ENCODE assay signal across 15 cellular contexts in the genomic region with DNA sequence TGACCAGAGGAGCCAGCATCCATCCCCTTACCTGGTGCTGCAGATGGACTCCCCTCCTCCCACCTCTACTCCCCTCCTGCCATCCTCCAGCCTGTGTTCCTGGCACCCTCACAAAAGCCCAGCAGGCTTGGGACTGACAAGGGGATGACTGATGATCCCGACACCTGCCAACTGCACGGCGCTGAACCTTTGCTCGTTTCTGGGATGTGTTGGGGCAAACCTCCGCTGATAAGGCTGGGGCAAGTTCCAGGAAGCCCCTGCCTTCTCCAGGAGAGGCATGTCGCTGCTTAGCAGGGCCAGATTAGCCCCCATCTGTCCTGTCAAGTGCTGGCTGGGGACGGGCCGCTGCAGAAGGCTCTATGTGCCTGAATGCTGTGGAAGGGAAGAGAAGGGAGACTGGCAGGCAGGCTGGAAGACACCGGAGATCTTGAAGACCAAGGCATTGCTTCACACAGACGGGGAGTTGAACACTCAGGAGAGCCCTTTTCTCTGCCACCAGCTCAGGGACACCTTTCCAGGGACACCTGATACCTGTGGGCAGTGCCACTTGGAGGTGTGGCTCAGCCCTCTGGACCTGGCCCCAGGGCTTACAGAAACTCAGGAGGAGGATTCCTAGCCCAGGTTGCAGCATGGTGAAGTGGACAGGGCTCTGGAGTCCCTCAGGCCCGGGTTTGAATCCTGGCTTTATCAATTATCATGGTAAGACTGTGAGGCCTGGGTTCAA. TPM values are rescaled to one million over a fixed set of nuclear protein-coding genes. Genes with fewer than 3 reads are reported as not detected.
DNase-seq lines count a peak whose midpoint lies in the region; ATAC-seq, FAIRE-seq and TF ChIP-seq lines count a peak whose summit lies in the region.
"Had no signal": no experiment of that assay in that cellular context is flagged by ENCODE, and none has a peak within 500 bp of the region (broad histone marks: within the 10 kb centered on the region; RNA-seq: fewer than 3 reads in every experiment).

No MANE protein-coding gene starts in this region.

- H3K4me1 Mint-ChIP-seq in progenitor cell of endocrine pancreas (ENCODE audit: low read depth) = peaks cover 34% of the 10 kb centered on the region
- no peaks in the 10 kb centered on the region for H3K4me1 Mint-ChIP-seq in activated T-cell treated with anti-CD3 and anti-CD28 coated beads, Interleukin-2, amount 50 U/mL, for 72 hours (ENCODE audit: low read depth)
- H3K4me1 Mint-ChIP-seq: IgD-negative memory B cell had no signal

- H3K36me3 ChIP-seq in bronchial epithelial cell (ENCODE audit: control insufficient read depth, insufficient read depth, low read length) = peaks cover 22% of the 10 kb centered on the region
- H3K36me3 ChIP-seq: suprapubic skin had no signal

- H3K27ac Mint-ChIP-seq in progenitor cell of endocrine pancreas = peak overlapping the region; percentile 77
- H3K27ac Mint-ChIP-seq in activated T-cell treated with anti-CD3 and anti-CD28 coated beads, Interleukin-2, amount 50 U/mL, for 72 hours = no peak overlapping the region
- H3K27ac Mint-ChIP-seq: activated T-helper 1 cell treated with anti-CD3 and anti-CD28 coated beads, Interleukin-12 subunit alpha, Interleukin-12 subunit beta, Interleukin-2, Interleukin-4 antibody, amounts not matched to agents 30 ng/mL and 10 ng/mL and 1 ng/mL, durations not matched to agents 14 hours and 24 hours and 36 hours; IgD-negative memory B cell had no signal

- H3K4me3 ChIP-seq in bronchial epithelial cell (ENCODE audit: low read depth, low read length) = no peak overlapping the region
- H3K4me3 ChIP-seq: suprapubic skin had no signal

- peaks cover 14% of the 10 kb centered on the region for H3K36me3 Mint-ChIP-seq in progenitor cell of endocrine pancreas (ENCODE audit: insufficient read depth)
- no peaks in the 10 kb centered on the region for H3K36me3 Mint-ChIP-seq in activated T-cell treated with anti-CD3 and anti-CD28 coated beads, Interleukin-2, amount 50 U/mL, for 72 hours (ENCODE audit: insufficient read depth in 2 of 2)
- H3K36me3 Mint-ChIP-seq: IgD-negative memory B cell had no signal

- peak; percentile 83 for DNase-seq in NCI-H226
- peak; percentile 87 for DNase-seq in bronchial epithelial cell (ENCODE audit: low read depth)
- no peak for DNase-seq in progenitor cell of endocrine pancreas (ENCODE audit: low spot score, unreplicated experiment)
- no peak for DNase-seq in activated T-cell treated with anti-CD3 and anti-CD28 coated beads, Interleukin-2, amount 50 U/mL, for 72 hours
- no peak for DNase-seq in stimulated activated CD4-positive, alpha-beta T cell treated with anti-CD3 and anti-CD28 coated beads, Interleukin-15, amount 100 ng/mL, for 24 hours
- DNase-seq in SHP77 (lab: John Stamatoyannopoulos, UW) = no peak
- DNase-seq: kidney, occipital lobe had no signal

- H3K4me3 Mint-ChIP-seq in progenitor cell of endocrine pancreas (ENCODE audit: low read depth) = no peak overlapping the region
- no peak overlapping the region for H3K4me3 Mint-ChIP-seq in activated T-cell treated with anti-CD3 and anti-CD28 coated beads, Interleukin-2, amount 50 U/mL, for 72 hours
- H3K4me3 Mint-ChIP-seq: activated T-helper 1 cell treated with anti-CD3 and anti-CD28 coated beads, Interleukin-12 subunit alpha, Interleukin-12 subunit beta, Interleukin-2, Interleukin-4 antibody, amounts not matched to agents 30 ng/mL and 10 ng/mL and 1 ng/mL, durations not matched to agents 14 hours and 24 hours and 36 hours; IgD-negative memory B cell had no signal

- TF ChIP-seq EP300 in Ishikawa (IDR thresholded peaks at IDR 0.05; ENCODE audit: borderline replicate concordance) = no peak

- TF ChIP-seq CTCF in bronchial epithelial cell (IDR thresholded peaks at IDR 0.05; ENCODE audit: insufficient read depth, low read length, severe bottlenecking) (no peak), progenitor cell of endocrine pancreas (IDR thresholded peaks at IDR 0.05; ENCODE audit: unreplicated experiment) (no peak)

- H3K27me3 Mint-ChIP-seq in progenitor cell of endocrine pancreas = no peaks in the 10 kb centered on the region
- no peaks in the 10 kb centered on the region for H3K27me3 Mint-ChIP-seq in activated T-cell treated with anti-CD3 and anti-CD28 coated beads, Interleukin-2, amount 50 U/mL, for 72 hours (ENCODE audit: low read depth)
- H3K27me3 Mint-ChIP-seq: IgD-negative memory B cell had no signal

- TF ChIP-seq RAD21 in Ishikawa (IDR thresholded peaks at IDR 0.05; ENCODE audit: low read depth) = no peak

- ATAC-seq in activated T-cell treated with anti-CD3 and anti-CD28 coated beads, Interleukin-2, amount 50 U/mL, for 72 hours (replicated peaks in 1 of 2) = no peak
- ATAC-seq in GM19467 (IDR thresholded peaks at IDR 0.05; ENCODE audit: unreplicated experiment) = no peak

- no peak for FAIRE-seq in bronchial epithelial cell (lab: Jason Lieb, UNC)
- FAIRE-seq: GM18507, kidney had no signal

- H3K27me3 ChIP-seq in bronchial epithelial cell (ENCODE audit: control insufficient read depth, insufficient read depth, low read length) = no peaks in the 10 kb centered on the region

- no peaks in the 10 kb centered on the region for H3K9me3 Mint-ChIP-seq in progenitor cell of endocrine pancreas (ENCODE audit: low read depth)
- no peaks in the 10 kb centered on the region for H3K9me3 Mint-ChIP-seq in activated T-cell treated with anti-CD3 and anti-CD28 coated beads, Interleukin-2, amount 50 U/mL, for 72 hours
- H3K9me3 Mint-ChIP-seq: activated T-helper 1 cell treated with anti-CD3 and anti-CD28 coated beads, Interleukin-12 subunit alpha, Interleukin-12 subunit beta, Interleukin-2, Interleukin-4 antibody, amounts not matched to agents 30 ng/mL and 10 ng/mL and 1 ng/mL, durations not matched to agents 14 hours and 24 hours and 36 hours; IgD-negative memory B cell had no signal

TF ChIP-seq in Ishikawa, 13 proteins besides CTCF, POLR2A, EP300 and RAD21:
- no peak for TF ChIP-seq ZBTB7A (IDR thresholded peaks at IDR 0.05; ENCODE audit: low read depth)
- TF ChIP-seq, protein P1, sequence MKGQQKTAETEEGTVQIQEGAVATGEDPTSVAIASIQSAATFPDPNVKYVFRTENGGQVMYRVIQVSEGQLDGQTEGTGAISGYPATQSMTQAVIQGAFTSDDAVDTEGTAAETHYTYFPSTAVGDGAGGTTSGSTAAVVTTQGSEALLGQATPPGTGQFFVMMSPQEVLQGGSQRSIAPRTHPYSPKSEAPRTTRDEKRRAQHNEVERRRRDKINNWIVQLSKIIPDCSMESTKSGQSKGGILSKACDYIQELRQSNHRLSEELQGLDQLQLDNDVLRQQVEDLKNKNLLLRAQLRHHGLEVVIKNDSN (IDR thresholded peaks at IDR 0.05) = no peak
- TF ChIP-seq NFIC (IDR thresholded peaks at IDR 0.05) = 0 out of 2 replicates have a peak, but pooled peaks have one; percentile 36

RNA-seq across cellular contexts. Expression of a gene that starts 1.0 kb away (rescaled TPM):
- 67.9 and 71.8 TPM in 2 replicates for total RNA-seq in bronchial epithelial cell
- 2.9 TPM in 2 replicates for total RNA-seq in progenitor cell of endocrine pancreas
- not detected for total RNA-seq in activated T-cell treated with anti-CD3 and anti-CD28 coated beads, Interleukin-2, amount 50 U/mL, for 72 hours
- total RNA-seq: activated T-helper 1 cell treated with anti-CD3 and anti-CD28 coated beads, Interleukin-12 subunit alpha, Interleukin-12 subunit beta, Interleukin-2, Interleukin-4 antibody, amounts not matched to agents 30 ng/mL and 10 ng/mL and 1 ng/mL, durations not matched to agents 14 hours and 24 hours and 36 hours had no signal

RNA-seq across cellular contexts. Expression of a gene that starts 8.4 kb away (rescaled TPM):
- total RNA-seq in bronchial epithelial cell (3,104 and 4,112 TPM in 2 replicates), progenitor cell of endocrine pancreas (398 and 429 TPM in 2 replicates)
- total RNA-seq in activated T-cell treated with anti-CD3 and anti-CD28 coated beads, Interleukin-2, amount 50 U/mL, for 72 hours = not detected
- total RNA-seq: activated T-helper 1 cell treated with anti-CD3 and anti-CD28 coated beads, Interleukin-12 subunit alpha, Interleukin-12 subunit beta, Interleukin-2, Interleukin-4 antibody, amounts not matched to agents 30 ng/mL and 10 ng/mL and 1 ng/mL, durations not matched to agents 14 hours and 24 hours and 36 hours had no signal

RNA-seq across cellular contexts. Expression of a gene that starts 14.3 kb away (rescaled TPM):
- total RNA-seq in bronchial epithelial cell = 112 and 242 TPM in 2 replicates
- not detected in 2 replicates for total RNA-seq in progenitor cell of endocrine pancreas
- not detected for total RNA-seq in activated T-cell treated with anti-CD3 and anti-CD28 coated beads, Interleukin-2, amount 50 U/mL, for 72 hours
- total RNA-seq: activated T-helper 1 cell treated with anti-CD3 and anti-CD28 coated beads, Interleukin-12 subunit alpha, Interleukin-12 subunit beta, Interleukin-2, Interleukin-4 antibody, amounts not matched to agents 30 ng/mL and 10 ng/mL and 1 ng/mL, durations not matched to agents 14 hours and 24 hours and 36 hours; fibroblast of villous mesenchyme; kidney had no signal

RNA-seq across cellular contexts. Expression of a gene that starts 30.0 kb away (rescaled TPM):
- total RNA-seq in bronchial epithelial cell (under 0.01 TPM in 1 of 2 replicates, not detected in the other), progenitor cell of endocrine pancreas (not detected in 2 replicates)
- total RNA-seq in activated T-cell treated with anti-CD3 and anti-CD28 coated beads, Interleukin-2, amount 50 U/mL, for 72 hours = not detected
- total RNA-seq: activated T-helper 1 cell treated with anti-CD3 and anti-CD28 coated beads, Interleukin-12 subunit alpha, Interleukin-12 subunit beta, Interleukin-2, Interleukin-4 antibody, amounts not matched to agents 30 ng/mL and 10 ng/mL and 1 ng/mL, durations not matched to agents 14 hours and 24 hours and 36 hours; kidney; occipital lobe had no signal

RNA-seq across cellular contexts. Expression of a gene that starts 38.7 kb away (rescaled TPM):
- total RNA-seq in bronchial epithelial cell = not detected in 2 replicates
- not detected in 2 replicates for total RNA-seq in progenitor cell of endocrine pancreas
- not detected for total RNA-seq in activated T-cell treated with anti-CD3 and anti-CD28 coated beads, Interleukin-2, amount 50 U/mL, for 72 hours
- total RNA-seq: activated T-helper 1 cell treated with anti-CD3 and anti-CD28 coated beads, Interleukin-12 subunit alpha, Interleukin-12 subunit beta, Interleukin-2, Interleukin-4 antibody, amounts not matched to agents 30 ng/mL and 10 ng/mL and 1 ng/mL, durations not matched to agents 14 hours and 24 hours and 36 hours; fibroblast of villous mesenchyme; kidney; occipital lobe had no signal

Comparison
In these comparisons a context has a peak if more than half of its experiments do, and no peak if none do; other contexts are left out.
1. DNase-seq: peak in NCI-H226 (single experiment) and bronchial epithelial cell (single experiment); none in progenitor cell of endocrine pancreas (single experiment), activated T-cell treated with anti-CD3 and anti-CD28 coated beads, Interleukin-2, amount 50 U/mL, for 72 hours (0 of 2), stimulated activated CD4-positive, alpha-beta T cell treated with anti-CD3 and anti-CD28 coated beads, Interleukin-15, amount 100 ng/mL, for 24 hours (single experiment) and SHP77 (0 of 2).
2. RNA of a gene that starts 1.0 kb away (total RNA-seq): 67.9 to 71.8 TPM in bronchial epithelial cell; 2.9 TPM in progenitor cell of endocrine pancreas and not detected in activated T-cell treated with anti-CD3 and anti-CD28 coated beads, Interleukin-2, amount 50 U/mL, for 72 hours; every median in the first group is over 10 times any median in the second.
3. RNA of a gene that starts 8.4 kb away (total RNA-seq): 3,104 to 4,112 TPM in bronchial epithelial cell and 398 to 429 TPM in progenitor cell of endocrine pancreas; not detected in activated T-cell treated with anti-CD3 and anti-CD28 coated beads, Interleukin-2, amount 50 U/mL, for 72 hours; every median in the first group is over 100 times any median in the second.
4. RNA of a gene that starts 14.3 kb away (total RNA-seq): 112 to 242 TPM in bronchial epithelial cell; not detected in progenitor cell of endocrine pancreas and not detected in activated T-cell treated with anti-CD3 and anti-CD28 coated beads, Interleukin-2, amount 50 U/mL, for 72 hours; every median in the first group is over 10 times any median in the second.